28 cellular contexts compared by ENCODE assay signal in the genomic region with DNA sequence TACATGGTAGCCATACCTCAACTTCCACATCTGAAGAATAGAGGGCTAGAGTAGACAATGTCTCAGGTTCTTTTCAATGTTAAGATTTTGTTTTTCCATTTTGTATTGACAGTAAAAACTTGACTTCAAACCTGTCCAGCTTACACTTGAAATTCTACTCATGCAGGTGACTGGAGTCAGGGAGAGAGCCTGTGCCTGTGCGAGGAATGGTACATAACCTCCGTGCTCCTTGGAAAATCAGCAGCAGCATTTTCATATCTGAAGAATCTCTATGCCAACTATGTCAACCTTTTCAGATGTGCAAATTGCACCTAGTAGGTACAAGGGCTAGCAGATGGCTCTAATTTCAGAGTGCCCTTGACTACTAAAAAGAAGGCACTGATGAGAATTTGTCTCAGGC. TPM values are rescaled to one million over a fixed set of nuclear protein-coding genes. Genes with fewer than 3 reads are reported as not detected.
"Had no signal": no experiment of that assay in that cellular context is flagged by ENCODE, and none has a peak within 500 bp of the region (broad histone marks: within the 10 kb centered on the region; RNA-seq: fewer than 3 reads in every experiment).

No MANE protein-coding gene starts in this region.

- H3K9me3 Mint-ChIP-seq: memory B cell; mesothelial cell of epicardium; naive B cell; natural killer cell treated with Interleukin-12 subunit alpha and Interleukin-12 subunit beta and Interleukin-15 and Interleukin-18, amount 100 ng/mL, for 72 hours; stimulated activated effector memory CD8-positive, alpha-beta T cell treated with anti-CD3 and anti-CD28 coated beads, Interleukin-12 subunit alpha, Interleukin-12 subunit beta, amount 100 ng/mL, for 72 hours had no signal

- H3K4me1 ChIP-seq: psoas muscle had no signal

- H3K27ac Mint-ChIP-seq: memory B cell; mesothelial cell of epicardium; naive B cell; natural killer cell treated with Interleukin-12 subunit alpha and Interleukin-12 subunit beta and Interleukin-15 and Interleukin-18, amount 100 ng/mL, for 72 hours; stimulated activated effector memory CD8-positive, alpha-beta T cell treated with anti-CD3 and anti-CD28 coated beads, Interleukin-12 subunit alpha, Interleukin-12 subunit beta, amount 100 ng/mL, for 72 hours had no signal

- H3K4me3 Mint-ChIP-seq: memory B cell; natural killer cell treated with Interleukin-12 subunit alpha and Interleukin-12 subunit beta and Interleukin-15 and Interleukin-18, amount 100 ng/mL, for 72 hours; stimulated activated effector memory CD8-positive, alpha-beta T cell treated with anti-CD3 and anti-CD28 coated beads, Interleukin-12 subunit alpha, Interleukin-12 subunit beta, amount 100 ng/mL, for 72 hours had no signal

- H3K27ac ChIP-seq: dorsolateral prefrontal cortex, epithelial cell of prostate, gastrocnemius medialis, lower lobe of right lung, ovary, psoas muscle, sigmoid colon, stomach, testis, transverse colon, vagina had no signal

- H3K4me3 ChIP-seq: gastrocnemius medialis, lower lobe of right lung, mucosa of descending colon, psoas muscle, sigmoid colon, stomach, testis, transverse colon had no signal

- DNase-seq: dorsolateral prefrontal cortex; effector CD4-positive, alpha-beta T cell; foreskin fibroblast; gastrocnemius medialis; head of caudate nucleus; left ventricle myocardium superior; lower lobe of right lung; mucosa of descending colon; naive B cell; nucleus accumbens; ovary; posterior cingulate gyrus; psoas muscle; right cardiac atrium; sigmoid colon; stimulated activated CD4-positive, alpha-beta T cell treated with anti-CD3 and anti-CD28 coated beads, Interleukin-2, amount 100 ng/mL, for 24 hours; stimulated activated CD4-positive, alpha-beta T cell treated with anti-CD3 and anti-CD28 coated beads, Interleukin-4, amount 100 ng/mL, for 24 hours; stimulated activated naive CD4-positive, alpha-beta T cell treated with Interleukin-2 at 50 U/mL for 16 hours; stomach; testis; transverse colon had no signal

- H3K36me3 Mint-ChIP-seq: memory B cell; mesothelial cell of epicardium; naive B cell; natural killer cell treated with Interleukin-12 subunit alpha and Interleukin-12 subunit beta and Interleukin-15 and Interleukin-18, amount 100 ng/mL, for 72 hours; stimulated activated effector memory CD8-positive, alpha-beta T cell treated with anti-CD3 and anti-CD28 coated beads, Interleukin-12 subunit alpha, Interleukin-12 subunit beta, amount 100 ng/mL, for 72 hours had no signal

- H3K36me3 ChIP-seq: gastrocnemius medialis, lower lobe of right lung, ovary, sigmoid colon, stomach, transverse colon, vagina had no signal

- H3K27me3 ChIP-seq: ovary, sigmoid colon, testis, vagina had no signal

- H3K9me3 ChIP-seq: gastrocnemius medialis, lower lobe of right lung, mucosa of descending colon, ovary, psoas muscle, sigmoid colon, stomach, testis, transverse colon, vagina had no signal

- ATAC-seq: esophagus mucosa; gastrocnemius medialis; left ventricle myocardium superior; lower lobe of right lung; mucosa of descending colon; natural killer cell treated with Interleukin-12 subunit alpha and Interleukin-12 subunit beta and Interleukin-15 and Interleukin-18, amount 100 ng/mL, for 72 hours; psoas muscle; right cardiac atrium; stimulated activated effector memory CD8-positive, alpha-beta T cell treated with anti-CD3 and anti-CD28 coated beads, Interleukin-12 subunit alpha, Interleukin-12 subunit beta, amount 100 ng/mL, for 72 hours had no signal

RNA-seq across cellular contexts. Expression of gene PLA2R1, which starts 2.1 kb away (rescaled TPM):
- total RNA-seq: natural killer cell treated with Interleukin-12 subunit alpha and Interleukin-12 subunit beta and Interleukin-15 and Interleukin-18, amount 100 ng/mL, for 72 hours had no signal
